1 cellular context compared by ENCODE assay signal in genomic region chr17:50909765-50910661, GRCh38.
TF ChIP-seq lines count a peak whose summit lies in the region.

No MANE protein-coding gene starts in this region.

TF ChIP-seq in HepG2, 621 proteins besides CTCF, POLR2A, EP300 and RAD21 (continued from another document and continues in another):
- TF ChIP-seq HOMEZ (CRISPR knock-in tag; IDR thresholded peaks at IDR 0.05; ENCODE audit: low read depth) (peak; percentile 66; the same call in 1 of the 2 replicates), NFE2L2 (IDR thresholded peaks at IDR 0.05; ENCODE audit: low read length) (no peak), ZNF691 (CRISPR knock-in tag; IDR thresholded peaks at IDR 0.05; ENCODE audit: borderline replicate concordance, low read depth) (peak; percentile 77; the same call in 1 of the 2 replicates), ZBTB38 (CRISPR knock-in tag; IDR thresholded peaks at IDR 0.05) (peak; percentile 83), ZFP41 (CRISPR knock-in tag; IDR thresholded peaks at IDR 0.05; ENCODE audit: borderline replicate concordance) (0 out of 2 replicates have a peak, but pooled peaks have one; percentile 33), SOX13 (IDR thresholded peaks at IDR 0.05) (no peak), SOX13 (CRISPR knock-in tag; conservative IDR thresholded peaks at IDR 0.05 in 1 of 2, IDR thresholded peaks at IDR 0.05 in 1 of 2) (peak in 1 of 2 experiments; percentile 48; a peak in 1 of 4 replicates), EHMT2 (IDR thresholded peaks at IDR 0.05; ENCODE audit: borderline replicate concordance, low read depth, low read length) (no peak), MAFF (IDR thresholded peaks at IDR 0.05; ENCODE audit: low read depth, low read length) (no peak), ZBTB3 (CRISPR knock-in tag; IDR thresholded peaks at IDR 0.05; ENCODE audit: borderline replicate concordance, low read depth) (no peak; the same call in 1 of the 2 replicates), HDAC6 (IDR thresholded peaks at IDR 0.05; ENCODE audit: low read depth, low read length) (no peak), SMYD3 (CRISPR knock-in tag; IDR thresholded peaks at IDR 0.05) (no peak), DZIP1 (CRISPR knock-in tag; IDR thresholded peaks at IDR 0.05) (no peak), NR2C2 (CRISPR knock-in tag; IDR thresholded peaks at IDR 0.05; ENCODE audit: borderline replicate concordance) (peak; percentile 54), ONECUT2 (CRISPR knock-in tag; IDR thresholded peaks at IDR 0.05) (no peak), MTA3 (CRISPR knock-in tag; IDR thresholded peaks at IDR 0.05) (no peak), SMAD1 (CRISPR knock-in tag; IDR thresholded peaks at IDR 0.05; ENCODE audit: borderline replicate concordance, low read depth) (peak; percentile 80; the same call in 1 of the 2 replicates), MXD3 (CRISPR knock-in tag; IDR thresholded peaks at IDR 0.05) (peak; percentile 56; the same call in 1 of the 2 replicates), SNRNP70 (IDR thresholded peaks at IDR 0.05; ENCODE audit: low read depth, low read length) (no peak), TCF12 (IDR thresholded peaks at IDR 0.05) (no peak), TCF12 (CRISPR knock-in tag; IDR thresholded peaks at IDR 0.05) (peak; percentile 43; the same call in 1 of the 2 replicates), ZSCAN29 (CRISPR knock-in tag; conservative IDR thresholded peaks at IDR 0.05) (peak; percentile 18; the same call in 1 of the 2 replicates), ZNF383 (CRISPR knock-in tag; IDR thresholded peaks at IDR 0.05; ENCODE audit: borderline replicate concordance) (no peak; the same call in none of the 2 replicates), ZNF841 (CRISPR knock-in tag; IDR thresholded peaks at IDR 0.05; ENCODE audit: borderline replicate concordance) (no peak), ZNF646 (CRISPR knock-in tag; IDR thresholded peaks at IDR 0.05) (no peak), ZFP91 (CRISPR knock-in tag; IDR thresholded peaks at IDR 0.05; ENCODE audit: borderline replicate concordance) (peak; percentile 42; the same call in 1 of the 2 replicates), SAP130 (CRISPR knock-in tag; IDR thresholded peaks at IDR 0.05; ENCODE audit: low read depth) (peak; percentile 45), ZNF780A (CRISPR knock-in tag; IDR thresholded peaks at IDR 0.05) (no peak), ZC3H4 (CRISPR knock-in tag; IDR thresholded peaks at IDR 0.05; ENCODE audit: borderline replicate concordance) (no peak), NFAT5 (CRISPR knock-in tag; IDR thresholded peaks at IDR 0.05) (peak; percentile 84; the same call in 1 of the 2 replicates), ZNF44 (CRISPR knock-in tag; IDR thresholded peaks at IDR 0.05) (no peak), ZNF207 (IDR thresholded peaks at IDR 0.05; ENCODE audit: borderline replicate concordance) (no peak), PHF21A (CRISPR knock-in tag; IDR thresholded peaks at IDR 0.05) (0 out of 2 replicates have a peak, but pooled peaks have one; percentile 30), TFAP4 (IDR thresholded peaks at IDR 0.05; ENCODE audit: borderline replicate concordance, low read depth) (peak; percentile 48; the same call in 1 of the 2 replicates), XRCC5 (optimal IDR thresholded peaks at IDR 0.05; ENCODE audit: low read length) (peak; percentile 23), KAT8 (CRISPR knock-in tag; IDR thresholded peaks at IDR 0.05) (no peak), ZNF800 (CRISPR knock-in tag; IDR thresholded peaks at IDR 0.05) (no peak)
